In genomic region chr21:31929548-31929947, GRCh38 we compare ENCODE assay signal across 19 cellular contexts. TPM values are rescaled to one million over a fixed set of nuclear protein-coding genes. Genes with fewer than 3 reads are reported as not detected.
DNase-seq lines count a peak whose midpoint lies in the region; ATAC-seq and TF ChIP-seq lines count a peak whose summit lies in the region.
"Had no signal": no experiment of that assay in that cellular context is flagged by ENCODE, and none has a peak within 500 bp of the region (broad histone marks: within the 10 kb centered on the region; RNA-seq: fewer than 3 reads in every experiment).

No MANE protein-coding gene starts in this region.

- H4K91ac ChIP-seq in neuronal stem cell (ENCODE audit: low read depth, low read length, poor library complexity), result no peak overlapping the region

- no peak overlapping the region for H3K4ac ChIP-seq in neuronal stem cell (ENCODE audit: low read length)

- no peak for TF ChIP-seq CTCF in esophagus squamous epithelium (IDR thresholded peaks at IDR 0.05)

- H3K79me1 ChIP-seq in neuronal stem cell (ENCODE audit: low read depth, low read length), result peaks cover 6% of the 10 kb centered on the region

- no CpG with 5 or more reads among the region's 7 CpGs for WGBS in neuronal stem cell (ENCODE audit: extremely low coverage in 2 of 2, insufficient read length in 2 of 2, insufficient replicate concordance in 1 of 2), 2 donors
- WGBS in esophagus squamous epithelium, 2 donors, result 56 to 70% methylated on average over 7 of the region's 7 CpGs

- no peak overlapping the region for H3K14ac ChIP-seq in neuronal stem cell (ENCODE audit: low read length)

- H2BK5ac ChIP-seq in neuronal stem cell (ENCODE audit: low read length), result no peak overlapping the region

- H3K4me3 ChIP-seq in neuronal stem cell (ENCODE audit: low read length in 2 of 2), result no peak overlapping the region
- H3K4me3 ChIP-seq in esophagus squamous epithelium, result no peak overlapping the region
- H3K4me3 ChIP-seq: BLaER1 had no signal

- DNase-seq in NCI-H146 (lab: John Stamatoyannopoulos, UW) (peak; percentile 14), NCI-H146 treated with DMSO at 0.1 percent for 48 hours (lab: John Stamatoyannopoulos, UW; ENCODE audit: unreplicated experiment) (no peak), NCI-H510A (lab: John Stamatoyannopoulos, UW) (peak; percentile 88), islet precursor cell (peak; percentile 84), neuronal stem cell (ENCODE audit: low spot score) (peak; percentile 57), esophagus squamous epithelium (lab: John Stamatoyannopoulos, UW) (no peak)
- DNase-seq: 8988T; CD8-positive, alpha-beta memory T cell; HCEC 1CT; Karpas-422; MM.1S; NCI-H1105; NCI-H2029; NCI-H446; NCI-H774; SHP77 had no signal

- no peak overlapping the region for H3K18ac ChIP-seq in neuronal stem cell (ENCODE audit: low read length)

- H3K23ac ChIP-seq in neuronal stem cell (ENCODE audit: low read depth, low read length, poor library complexity), result no peak overlapping the region

- H3K4me1 ChIP-seq in neuronal stem cell (ENCODE audit: control insufficient read depth in 2 of 2, insufficient read depth in 1 of 2, low read depth in 1 of 2, low read length in 2 of 2), result peaks cover 29 to 32% of the 10 kb centered on the region in 2 donors
- no peaks in the 10 kb centered on the region for H3K4me1 ChIP-seq in esophagus squamous epithelium
- H3K4me1 ChIP-seq: BLaER1 had no signal

- TF ChIP-seq POLR2A in esophagus squamous epithelium (IDR thresholded peaks at IDR 0.05), result no peak

- no peak overlapping the region for H3K4me2 ChIP-seq in neuronal stem cell (ENCODE audit: insufficient read depth, low read length, poor library complexity, severe bottlenecking)
- H3K4me2 ChIP-seq: BLaER1 had no signal

- H3K9me3 ChIP-seq in neuronal stem cell (replicated peaks in 1 of 2; ENCODE audit: control insufficient read depth in 2 of 2, insufficient read depth in 1 of 2, low read depth in 1 of 2, low read length in 2 of 2), result peaks cover 3 to 14% of the 10 kb centered on the region in 2 donors
- H3K9me3 ChIP-seq in esophagus squamous epithelium, result no peaks in the 10 kb centered on the region

- no peaks in the 10 kb centered on the region for H3K27me3 ChIP-seq in neuronal stem cell (ENCODE audit: control insufficient read depth in 3 of 3, insufficient read depth in 3 of 3, low read depth in 1 of 3, low read length in 3 of 3)
- peaks cover 0 to 8% (median 0%) of the 10 kb centered on the region in 4 donors for H3K27me3 ChIP-seq in esophagus squamous epithelium
- H3K27me3 ChIP-seq: BLaER1 had no signal

- H2AFZ ChIP-seq in neuronal stem cell (ENCODE audit: low read length), result peak overlapping the region; percentile 34

- no peak overlapping the region for H3K27ac ChIP-seq in neuronal stem cell (replicated peaks; ENCODE audit: low read length)
- no peak overlapping the region for H3K27ac ChIP-seq in esophagus squamous epithelium
- H3K27ac ChIP-seq: BLaER1 had no signal

- H4K8ac ChIP-seq in neuronal stem cell (ENCODE audit: low read depth, low read length), result no peak overlapping the region

- ATAC-seq in HG03565 (IDR thresholded peaks at IDR 0.05; ENCODE audit: unreplicated experiment), result no peak
- ATAC-seq in GM21528 (IDR thresholded peaks at IDR 0.05; ENCODE audit: low FRiP score, unreplicated experiment), result no peak

- intact Hi-C loops in esophagus squamous epithelium (cut with DNase I), result no loop called here

- H2BK15ac ChIP-seq in neuronal stem cell (ENCODE audit: low read length), result no peak overlapping the region

- H3K36me3 ChIP-seq in neuronal stem cell (replicated peaks in 1 of 2; ENCODE audit: control insufficient read depth in 2 of 2, insufficient read depth in 2 of 2, low read length in 2 of 2) (peaks cover 5 to 34% of the 10 kb centered on the region in 2 donors), esophagus squamous epithelium (no peaks in the 10 kb centered on the region)

- H2BK120ac ChIP-seq in neuronal stem cell (ENCODE audit: low read depth, low read length), result no peak overlapping the region

- no peak overlapping the region for H2BK12ac ChIP-seq in neuronal stem cell (ENCODE audit: low read length)

- no peak overlapping the region for H3K9ac ChIP-seq in neuronal stem cell (ENCODE audit: low read depth, low read length, poor library complexity)
- H3K9ac ChIP-seq: BLaER1 had no signal

- H2AK5ac ChIP-seq in neuronal stem cell (ENCODE audit: low read depth, low read length), result no peak overlapping the region

RNA-seq across cellular contexts. Expression of gene HUNK, which starts 56.7 kb away (rescaled TPM):
- polyA plus RNA-seq in neuronal stem cell (2013, experiment 1 of 2), result 5.4 TPM
- polyA plus RNA-seq in neuronal stem cell (2013, experiment 2 of 2), result 5.4 TPM
- 1 to 10 TPM in 1 of 4 donors, under 1 TPM in 3; under 0.01 to 2.8 (median 0.42) TPM for total RNA-seq in esophagus squamous epithelium

Comparison
In these comparisons a context has a peak if more than half of its experiments do, and no peak if none do; other contexts are left out.
1. DNase-seq: peak in NCI-H146 (single experiment), NCI-H510A (single experiment), islet precursor cell (single experiment) and neuronal stem cell (single experiment); none in NCI-H146 treated with DMSO at 0.1 percent for 48 hours (single experiment) and esophagus squamous epithelium (single experiment).